ENCODE assay signal across 8 cellular contexts in the genomic region with DNA sequence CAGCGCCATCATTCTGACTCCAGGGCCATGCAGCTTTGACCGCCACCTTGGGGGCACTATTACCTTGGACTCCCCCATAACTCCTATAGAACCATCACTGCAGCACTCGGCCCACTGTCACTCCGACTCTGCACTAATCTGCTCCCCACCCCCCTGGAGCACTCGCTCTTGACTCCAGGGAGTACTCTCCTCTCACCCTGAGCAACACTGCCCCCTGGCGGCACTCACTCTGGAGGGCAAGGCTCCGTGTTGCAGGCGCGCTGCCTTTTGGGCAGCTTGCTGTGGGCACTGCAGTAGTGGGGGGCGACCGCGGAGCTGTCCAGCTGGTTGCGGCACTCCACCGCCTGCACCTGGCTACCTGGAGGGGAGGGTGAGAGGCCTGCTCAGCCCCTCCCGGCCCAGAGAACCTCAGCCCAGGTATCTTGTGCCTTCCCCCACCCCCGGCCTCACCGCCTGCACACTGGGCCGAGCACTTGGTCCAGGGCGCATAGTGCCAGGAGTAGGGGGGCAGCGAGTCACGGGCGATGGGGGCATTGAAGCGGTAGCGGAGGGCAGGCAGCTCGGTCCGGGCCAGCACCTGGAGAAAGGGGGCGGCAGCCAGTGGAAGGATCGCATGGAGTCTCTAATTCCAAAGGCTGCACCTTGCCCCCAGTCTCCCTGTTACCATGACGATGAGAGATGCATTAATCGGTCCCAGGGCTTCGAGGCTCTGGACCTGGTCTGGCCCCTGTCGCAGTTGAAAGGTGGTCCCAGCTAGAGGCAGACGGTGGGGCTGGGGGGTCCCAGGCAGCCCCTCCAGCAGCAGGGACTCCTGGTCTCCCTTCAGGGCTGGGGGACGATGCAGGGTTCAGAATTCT.
DNase-seq lines count a peak whose midpoint lies in the region; ATAC-seq lines count a peak whose summit lies in the region.

No MANE protein-coding gene starts in this region.

- H3K4me3 Mint-ChIP-seq in activated T-cell treated with anti-CD3 and anti-CD28 coated beads, Interleukin-2, amount 50 U/mL, for 24 hours = no peak overlapping the region

- no peaks in the 10 kb centered on the region for H3K9me3 Mint-ChIP-seq in activated T-cell treated with anti-CD3 and anti-CD28 coated beads, Interleukin-2, amount 50 U/mL, for 24 hours

- ATAC-seq in HG03196 (IDR thresholded peaks at IDR 0.05; ENCODE audit: unreplicated experiment) = no peak

- H3K27ac Mint-ChIP-seq in activated T-cell treated with anti-CD3 and anti-CD28 coated beads, Interleukin-2, amount 50 U/mL, for 24 hours = no peak overlapping the region

- no peaks in the 10 kb centered on the region for H3K36me3 Mint-ChIP-seq in activated T-cell treated with anti-CD3 and anti-CD28 coated beads, Interleukin-2, amount 50 U/mL, for 24 hours (ENCODE audit: low read depth)

- peak; percentile 20 for DNase-seq in NCI-H1694 (lab: John Stamatoyannopoulos, UW)
- DNase-seq in NCI-H1694 treated with DMSO at 0.1 percent for 48 hours (lab: John Stamatoyannopoulos, UW) = no peak
- peak; percentile 71 for DNase-seq in NCI-H2227 (lab: John Stamatoyannopoulos, UW; ENCODE audit: unreplicated experiment)
- DNase-seq in activated T-cell treated with anti-CD3 and anti-CD28 coated beads, Interleukin-2, amount 50 U/mL, for 24 hours = peak; percentile 69
- peak; percentile 51 for DNase-seq in germinal center (ENCODE audit: low spot score)
- peak; percentile 71 for DNase-seq in stimulated activated CD4-positive, alpha-beta T cell treated with anti-CD3 and anti-CD28 coated beads, Interleukin-2, amount 100 ng/mL, for 24 hours
- no peak for DNase-seq in GM19240 (ENCODE audit: insufficient read length, low spot score)

- no peaks in the 10 kb centered on the region for H3K4me1 Mint-ChIP-seq in activated T-cell treated with anti-CD3 and anti-CD28 coated beads, Interleukin-2, amount 50 U/mL, for 24 hours (ENCODE audit: low read depth)

- H3K27me3 Mint-ChIP-seq in activated T-cell treated with anti-CD3 and anti-CD28 coated beads, Interleukin-2, amount 50 U/mL, for 24 hours = no peaks in the 10 kb centered on the region

Comparison
In these comparisons a context has a peak if more than half of its experiments do, and no peak if none do; other contexts are left out.
1. DNase-seq: peak in NCI-H1694 (single experiment), NCI-H2227 (single experiment), activated T-cell treated with anti-CD3 and anti-CD28 coated beads, Interleukin-2, amount 50 U/mL, for 24 hours (single experiment), germinal center (single experiment) and stimulated activated CD4-positive, alpha-beta T cell treated with anti-CD3 and anti-CD28 coated beads, Interleukin-2, amount 100 ng/mL, for 24 hours (2 of 2); none in NCI-H1694 treated with DMSO at 0.1 percent for 48 hours (single experiment) and GM19240 (single experiment).